ENCODE assay signal across 8 cellular contexts in the genomic region with DNA sequence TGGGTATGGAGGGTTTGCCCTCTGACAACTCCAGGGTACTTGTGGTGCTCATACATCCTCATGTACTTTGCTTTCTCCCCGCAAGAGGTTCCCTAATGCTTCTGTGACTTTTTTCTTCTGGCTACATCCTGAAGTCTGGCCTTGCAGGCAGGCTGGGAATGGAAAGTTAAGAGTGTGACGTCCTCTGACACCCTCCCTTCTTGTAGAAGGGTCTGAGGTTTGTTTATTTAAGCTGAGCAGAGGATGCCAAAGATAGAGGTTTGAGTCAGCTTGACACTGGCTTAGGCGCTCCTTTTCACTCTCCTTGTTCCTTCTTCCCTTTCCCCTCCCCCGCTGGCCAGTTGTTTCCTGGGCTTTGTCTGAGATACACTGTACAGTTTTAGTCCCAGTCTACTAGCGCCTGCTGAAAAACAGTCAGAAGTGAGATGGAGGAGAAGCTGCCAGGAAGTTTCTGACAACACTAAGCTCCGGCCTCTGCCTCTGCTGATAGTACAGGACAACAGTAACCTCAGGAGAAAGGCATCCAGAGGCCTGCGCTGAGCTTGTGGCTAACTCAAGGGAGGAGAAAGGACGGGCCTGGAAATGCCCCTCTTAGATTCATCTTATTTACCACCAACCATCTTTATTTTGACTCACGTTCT. TPM values are rescaled to one million over a fixed set of nuclear protein-coding genes. Genes with fewer than 3 reads are reported as not detected.
A peak's percentile ranks its signal among the peaks of the same experiment; 100 is the strongest.
DNase-seq lines count a peak whose midpoint lies in the region; FAIRE-seq and TF ChIP-seq lines count a peak whose summit lies in the region.

A gene with protein sequence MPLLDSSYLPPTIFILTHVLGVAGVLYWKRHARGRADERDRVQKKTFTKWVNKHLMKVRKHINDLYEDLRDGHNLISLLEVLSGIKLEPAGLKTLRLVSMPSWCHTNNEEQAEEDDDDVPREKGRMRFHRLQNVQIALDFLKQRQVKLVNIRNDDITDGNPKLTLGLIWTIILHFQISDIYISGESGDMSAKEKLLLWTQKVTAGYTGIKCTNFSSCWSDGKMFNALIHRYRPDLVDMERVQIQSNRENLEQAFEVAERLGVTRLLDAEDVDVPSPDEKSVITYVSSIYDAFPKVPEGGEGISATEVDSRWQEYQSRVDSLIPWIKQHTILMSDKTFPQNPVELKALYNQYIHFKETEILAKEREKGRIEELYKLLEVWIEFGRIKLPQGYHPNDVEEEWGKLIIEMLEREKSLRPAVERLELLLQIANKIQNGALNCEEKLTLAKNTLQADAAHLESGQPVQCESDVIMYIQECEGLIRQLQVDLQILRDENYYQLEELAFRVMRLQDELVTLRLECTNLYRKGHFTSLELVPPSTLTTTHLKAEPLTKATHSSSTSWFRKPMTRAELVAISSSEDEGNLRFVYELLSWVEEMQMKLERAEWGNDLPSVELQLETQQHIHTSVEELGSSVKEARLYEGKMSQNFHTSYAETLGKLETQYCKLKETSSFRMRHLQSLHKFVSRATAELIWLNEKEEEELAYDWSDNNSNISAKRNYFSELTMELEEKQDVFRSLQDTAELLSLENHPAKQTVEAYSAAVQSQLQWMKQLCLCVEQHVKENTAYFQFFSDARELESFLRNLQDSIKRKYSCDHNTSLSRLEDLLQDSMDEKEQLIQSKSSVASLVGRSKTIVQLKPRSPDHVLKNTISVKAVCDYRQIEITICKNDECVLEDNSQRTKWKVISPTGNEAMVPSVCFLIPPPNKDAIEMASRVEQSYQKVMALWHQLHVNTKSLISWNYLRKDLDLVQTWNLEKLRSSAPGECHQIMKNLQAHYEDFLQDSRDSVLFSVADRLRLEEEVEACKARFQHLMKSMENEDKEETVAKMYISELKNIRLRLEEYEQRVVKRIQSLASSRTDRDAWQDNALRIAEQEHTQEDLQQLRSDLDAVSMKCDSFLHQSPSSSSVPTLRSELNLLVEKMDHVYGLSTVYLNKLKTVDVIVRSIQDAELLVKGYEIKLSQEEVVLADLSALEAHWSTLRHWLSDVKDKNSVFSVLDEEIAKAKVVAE (N-terminal part only) (plus strand): TSS at position 255 of the 641 bp plus-strand sequence. CDS start 328 bp downstream, at position 583.

- 0 out of 2 replicates have a peak within 1 kb of the TSS, but pooled peaks have one; percentile 60 for H2BK12ac ChIP-seq in H1 (ENCODE audit: low read depth, low read length)

- no peak within 1 kb of the TSS for H4K5ac ChIP-seq in H1 (ENCODE audit: insufficient read length, low read depth, low read length)

- peaks cover 3 to 9% of the 10 kb centered on the region in 2 experiments for H4K20me1 ChIP-seq in H1 (replicated peaks in 1 of 2; ENCODE audit: control insufficient read depth in 1 of 2, insufficient read depth in 2 of 2, low read length in 2 of 2)

- no peak for TF ChIP-seq EP300 in H1 (IDR thresholded peaks at IDR 0.05; ENCODE audit: borderline replicate concordance in 1 of 2, low read depth in 2 of 2, low read length in 2 of 2)

- no peaks in the 10 kb centered on the region for H3K27me3 ChIP-seq in H1 (replicated peaks in 1 of 4; ENCODE audit: control insufficient read depth in 3 of 4, extremely low read depth in 1 of 4, insufficient read depth in 3 of 4, low read length in 3 of 4)
- H3K27me3 ChIP-seq in stomach smooth muscle (ENCODE audit: control insufficient read depth in 1 of 2, insufficient read depth in 2 of 2, low read length in 2 of 2), result no peaks in the 10 kb centered on the region

- peaks cover 11 to 88% of the 10 kb centered on the region in 2 experiments for H3K79me2 ChIP-seq in H1 (ENCODE audit: control insufficient read depth in 1 of 2, insufficient read depth in 2 of 2, low read length in 2 of 2)

- H3K9me3 ChIP-seq in H1 (ENCODE audit: insufficient read depth in 2 of 2, low read depth in 1 of 2, low read length in 1 of 2), result no peaks in the 10 kb centered on the region
- H3K9me3 ChIP-seq in stomach smooth muscle (ENCODE audit: control insufficient read depth in 2 of 2, low read length in 2 of 2), result no peaks in the 10 kb centered on the region

- no peak within 1 kb of the TSS for H4K8ac ChIP-seq in H1 (ENCODE audit: extremely low read depth, insufficient read depth, low read length)

- peak within 1 kb of the TSS; percentile 61 for H2BK15ac ChIP-seq in H1 (ENCODE audit: low read length)

- peaks cover 7% of the 10 kb centered on the region for H3K79me1 ChIP-seq in H1 (ENCODE audit: low read depth, low read length)

- H2AFZ ChIP-seq in H1 (ENCODE audit: low read length), result no peak within 1 kb of the TSS

- H4K91ac ChIP-seq in H1 (replicated peaks; ENCODE audit: insufficient read length, low read length), result no peak within 1 kb of the TSS

- H3K9ac ChIP-seq in H1 (replicated peaks in 1 of 4; ENCODE audit: extremely low read depth in 1 of 4, low read depth in 3 of 4, low read length in 3 of 4), result peak within 1 kb of the TSS in 1 of 4 experiments; percentile 32; a peak in 1 of 7 replicates
- peak within 1 kb of the TSS; percentile 78 to 95 for H3K9ac ChIP-seq in stomach smooth muscle (ENCODE audit: low read length in 2 of 2)

- DNase-seq in DMS114 treated with DMSO at 0.1 percent for 48 hours (lab: John Stamatoyannopoulos, UW; ENCODE audit: unreplicated experiment) (peak; percentile 57), H1 (ENCODE audit: low read depth in 1 of 2, low spot score in 2 of 2) (no peak), lung microvascular endothelial cell (ENCODE audit: low read depth in 2 of 2) (peak; percentile 32 to 96), NCI-H1694 treated with DMSO at 0.1 percent for 48 hours (lab: John Stamatoyannopoulos, UW) (no peak), NCI-H1436 (lab: John Stamatoyannopoulos, UW) (no peak)
- DNase-seq in activated CD4-positive, alpha-beta T cell treated with anti-CD3 and anti-CD28 coated beads for 48 hours, result peak; percentile 36

- H3K4me2 ChIP-seq in H1 (ENCODE audit: insufficient read depth in 1 of 2, low read depth in 2 of 2, low read length in 2 of 2), result peak within 1 kb of the TSS; percentile 37 to 65

- no peak within 1 kb of the TSS for H2BK20ac ChIP-seq in H1 (ENCODE audit: low read length)

- H3K23ac ChIP-seq in H1 (ENCODE audit: insufficient read length), result no peak within 1 kb of the TSS

- H2BK120ac ChIP-seq in H1 (replicated peaks; ENCODE audit: low read depth, low read length), result no peak within 1 kb of the TSS

- H3K14ac ChIP-seq in H1 (ENCODE audit: insufficient read length), result no peak within 1 kb of the TSS

- no peak within 1 kb of the TSS; the same call in 1 of the 2 replicates for H3K27ac ChIP-seq in H1 (ENCODE audit: low read depth, low read length)
- peak within 1 kb of the TSS; percentile 98 for H3K27ac ChIP-seq in stomach smooth muscle (ENCODE audit: low read length)

- no peak for TF ChIP-seq POLR2A in H1 (IDR thresholded peaks at IDR 0.05; ENCODE audit: control extremely low read depth in 1 of 2, low read depth in 2 of 2, low read length in 2 of 2)

- H3K4me1 ChIP-seq in H1 (replicated peaks in 1 of 4; ENCODE audit: control insufficient read depth in 3 of 4, insufficient read depth in 4 of 4, low read length in 3 of 4) (peaks cover 8 to 15% (median 10%) of the 10 kb centered on the region in 4 experiments; a peak in 6 of 7 replicates), stomach smooth muscle (ENCODE audit: control insufficient read depth, insufficient read depth, low read length) (peaks cover 22% of the 10 kb centered on the region)

- H2AK5ac ChIP-seq in H1 (ENCODE audit: low read depth, low read length), result peak within 1 kb of the TSS; percentile 86; the same call in 1 of the 2 replicates

- no peaks in the 10 kb centered on the region for H3K36me3 Mint-ChIP-seq in IgD-negative memory B cell

- POLR2A ChIA-PET in H1 (lab: Charles Lee; ENCODE audit: partially characterized antibody), result interaction anchor here (0.6 to 4.9 kb wide), 11 partner anchors 10 to 104 kb away, joined by 3 to 22 read pairs (median 3); no protein-coding TSS in a partner anchor

- 54% methylated on average over 9 of the region's 9 CpGs; no CpG with 5 or more reads in 1 of the 2 experiments for WGBS in H1 (ENCODE audit: extremely low coverage in 1 of 2, insufficient coverage in 1 of 2, insufficient read length in 1 of 2, insufficient replicate concordance in 2 of 2, low coverage in 1 of 2, low lambda C conversion rate in 2 of 2, missing lambda C conversion rate in 1 of 2), 2 experiments

- H3K4me3 Mint-ChIP-seq in IgD-negative memory B cell, result peak within 1 kb of the TSS; percentile 4 to 88 (median 68)

- peak within 1 kb of the TSS; percentile 68; the same call in 1 of the 2 replicates for H2BK5ac ChIP-seq in H1 (ENCODE audit: low read depth, low read length)

- no peak within 1 kb of the TSS for H3K56ac ChIP-seq in H1 (replicated peaks; ENCODE audit: insufficient read length, low read depth, low read length)

- TF ChIP-seq RAD21 in H1 (IDR thresholded peaks at IDR 0.05 in 1 of 2, conservative IDR thresholded peaks at IDR 0.05 in 1 of 2; ENCODE audit: low read depth in 2 of 2, low read length in 2 of 2), result peak in 1 of 2 experiments; percentile 24; a peak in 1 of 4 replicates

- FAIRE-seq in H1 (lab: Jason Lieb, UNC), result no peak

- H3K4ac ChIP-seq in H1 (replicated peaks; ENCODE audit: insufficient read length, low read depth, low read length), result no peak within 1 kb of the TSS

- peak within 1 kb of the TSS in 1 of 4 experiments; percentile 19; a peak in 3 of 8 replicates for H3K4me3 ChIP-seq in H1 (ENCODE audit: extremely low read depth in 1 of 4, insufficient read depth in 2 of 4, low read depth in 3 of 4, low read length in 4 of 4)
- peak within 1 kb of the TSS; percentile 79 to 91 for H3K4me3 ChIP-seq in stomach smooth muscle (ENCODE audit: low read length in 2 of 2)

- peak within 1 kb of the TSS; percentile 3 to 83 (median 65) for H3K27ac Mint-ChIP-seq in IgD-negative memory B cell

- H3K23me2 ChIP-seq in H1 (ENCODE audit: low read depth, low read length), result no peaks in the 10 kb centered on the region

- H3K18ac ChIP-seq in H1 (ENCODE audit: extremely low read depth, low read length), result no peak within 1 kb of the TSS; the same call in none of the 2 replicates

- H3K27me3 Mint-ChIP-seq in IgD-negative memory B cell, result no peaks in the 10 kb centered on the region

- CTCF ChIA-PET in H1 (lab: Charles Lee; ENCODE audit: partially characterized antibody), result interaction anchor here (0.6 to 7.2 kb wide), 22 partner anchors 10 to 105 kb away, joined by 3 to 78 read pairs (median 4); no protein-coding TSS in a partner anchor

- peaks cover 12 to 40% (median 17%) of the 10 kb centered on the region in 3 donors for H3K4me1 Mint-ChIP-seq in IgD-negative memory B cell

- H3K9me3 Mint-ChIP-seq in IgD-negative memory B cell, result no peaks in the 10 kb centered on the region

- TF ChIP-seq CTCF in H1 (IDR thresholded peaks at IDR 0.05; ENCODE audit: control extremely low read depth in 1 of 3, insufficient read depth in 1 of 3, low read depth in 1 of 3, low read length in 3 of 3), result peak in 1 of 3 experiments; percentile 6; a peak in 1 of 4 replicates

- H3K36me3 ChIP-seq in H1 (ENCODE audit: control insufficient read depth in 2 of 4, insufficient read depth in 4 of 4, low read length in 3 of 4) (no peaks in the 10 kb centered on the region), stomach smooth muscle (ENCODE audit: control insufficient read depth in 2 of 2, insufficient read depth in 2 of 2, low read length in 2 of 2) (no peaks in the 10 kb centered on the region)

RNA-seq across cellular contexts. Expression of the gene that starts here (rescaled TPM):
- 51.2 TPM for polyA plus RNA-seq in IgD-negative memory B cell
- total RNA-seq in H1 (2021; fragmentation: NEBNext Ultra II Directional; extraction: Animal tissue kit (Norgen Biotek cat#: 25700)), result 261 and 285 TPM in 2 replicates
- 57.6 and 59.8 TPM in 2 replicates for polyA plus RNA-seq in H1 (2011; rRNA removed)
- 58.6 TPM for polyA plus RNA-seq in H1 (2011; cell fraction: cytosol; rRNA removed)
- 249 TPM for polyA plus RNA-seq in H1 (2011; cell fraction: nucleus; rRNA removed)
- 118 to 148 TPM (median 133 TPM) in 4 replicates for polyA plus RNA-seq in H1 (2012, experiment 1 of 2)
- polyA plus RNA-seq in H1 (2012, experiment 2 of 2), result 7.3 TPM
- 141 TPM for polyA plus RNA-seq in H1 (2013, experiment 1 of 2)
- polyA plus RNA-seq in H1 (2013, experiment 2 of 2), result 133 TPM
- 265 and 314 TPM in 2 replicates for polyA minus RNA-seq in H1 (2011; rRNA and poly(A)+ RNA removed)
- polyA minus RNA-seq in H1 (2011; cell fraction: cytosol; rRNA and poly(A)+ RNA removed), result 150 TPM
- polyA minus RNA-seq in H1 (2011; cell fraction: nucleus; rRNA and poly(A)+ RNA removed), result 618 TPM
- 292 and 392 TPM in 2 replicates for total RNA-seq in lung microvascular endothelial cell

Comparison
In these comparisons a context has a peak if more than half of its experiments do, and no peak if none do; other contexts are left out.
1. DNase-seq: peak in DMS114 treated with DMSO at 0.1 percent for 48 hours (single experiment), activated CD4-positive, alpha-beta T cell treated with anti-CD3 and anti-CD28 coated beads for 48 hours (single experiment) and lung microvascular endothelial cell (2 of 2); none in H1 (0 of 2), NCI-H1694 treated with DMSO at 0.1 percent for 48 hours (single experiment) and NCI-H1436 (single experiment).